Comparison of ENCODE assay signal across 17 cellular contexts in genomic region chr6:3628143-3628840, GRCh38.
DNase-seq lines count a peak whose midpoint lies in the region; ATAC-seq and TF ChIP-seq lines count a peak whose summit lies in the region.
"Had no signal": no experiment of that assay in that cellular context is flagged by ENCODE, and none has a peak within 500 bp of the region (broad histone marks: within the 10 kb centered on the region; RNA-seq: fewer than 3 reads in every experiment).

No MANE protein-coding gene starts in this region.

- H3K36me3 ChIP-seq in right atrium auricular region: no peaks in the 10 kb centered on the region
- no peaks in the 10 kb centered on the region for H3K36me3 ChIP-seq in vagina
- H3K36me3 ChIP-seq: upper lobe of left lung had no signal

- no peak overlapping the region for H3K27ac ChIP-seq in right atrium auricular region
- H3K27ac ChIP-seq in vagina: no peak overlapping the region
- H3K27ac ChIP-seq: upper lobe of left lung had no signal

- H3K36me3 Mint-ChIP-seq in endothelial cell (ENCODE audit: low read depth, unreplicated experiment) (no peaks in the 10 kb centered on the region), HFFc6 (ENCODE audit: low read depth) (no peaks in the 10 kb centered on the region), T-helper 17 cell (ENCODE audit: low read depth) (peaks cover 2% of the 10 kb centered on the region)

- TF ChIP-seq POLR2A in vagina (IDR thresholded peaks at IDR 0.05): no peak

- H3K4me3 ChIP-seq in right atrium auricular region: no peak overlapping the region
- H3K4me3 ChIP-seq in vagina: no peak overlapping the region
- H3K4me3 ChIP-seq: upper lobe of left lung had no signal

- peak overlapping the region; percentile 56 for H3K4me3 Mint-ChIP-seq in endothelial cell (ENCODE audit: unreplicated experiment)
- H3K4me3 Mint-ChIP-seq in HFFc6: no peak overlapping the region
- no peak overlapping the region for H3K4me3 Mint-ChIP-seq in T-helper 17 cell
- H3K4me3 Mint-ChIP-seq: activated T-helper 1 cell treated with anti-CD3 and anti-CD28 coated beads, Interleukin-12 subunit alpha, Interleukin-12 subunit beta, Interleukin-2, Interleukin-4 antibody, amounts not matched to agents 30 ng/mL and 10 ng/mL and 1 ng/mL, durations not matched to agents 14 hours and 24 hours and 36 hours had no signal

- H3K27me3 ChIP-seq in right atrium auricular region (no peaks in the 10 kb centered on the region), vagina (no peaks in the 10 kb centered on the region)
- H3K27me3 ChIP-seq: upper lobe of left lung had no signal

- no peak for ATAC-seq in T-helper 17 cell
- ATAC-seq: HCT116, SK-N-SH treated with all-trans-retinoic acid at 6 μM for 48 hours had no signal

- H3K4me1 Mint-ChIP-seq in endothelial cell (ENCODE audit: unreplicated experiment) (peaks cover 43% of the 10 kb centered on the region), HFFc6 (ENCODE audit: low read depth) (no peaks in the 10 kb centered on the region), T-helper 17 cell (peaks cover 12% of the 10 kb centered on the region)

- DNase-seq in cardiac septum (ENCODE audit: low spot score): peak; percentile 46
- no peak for DNase-seq in right atrium auricular region (ENCODE audit: low spot score)
- peak; percentile 8 for DNase-seq in NCI-H2227 treated with DMSO at 0.1 percent for 48 hours (lab: John Stamatoyannopoulos, UW)
- no peak for DNase-seq in endothelial cell (ENCODE audit: low spot score)
- peak; percentile 2 to 47 for DNase-seq in vagina (ENCODE audit: extremely low spot score in 2 of 2)
- no peak for DNase-seq in HFFc6
- no peak for DNase-seq in T-helper 17 cell
- no peak for DNase-seq in SW 1271 (lab: John Stamatoyannopoulos, UW)
- DNase-seq: activated CD4-positive, alpha-beta T cell treated with anti-CD3 and anti-CD28 coated beads for 48 hours; anterior cingulate cortex; DMS53; foreskin fibroblast; mesenchymal stem cell had no signal

- no peak for TF ChIP-seq CTCF in right atrium auricular region (IDR thresholded peaks at IDR 0.05)
- no peak for TF ChIP-seq CTCF in endothelial cell (IDR thresholded peaks at IDR 0.05; ENCODE audit: unreplicated experiment)
- TF ChIP-seq CTCF in vagina (IDR thresholded peaks at IDR 0.05): no peak
- TF ChIP-seq CTCF in HFFc6 (IDR thresholded peaks at IDR 0.05): no peak

- H3K9me3 ChIP-seq in right atrium auricular region: no peaks in the 10 kb centered on the region
- H3K9me3 ChIP-seq in vagina: no peaks in the 10 kb centered on the region
- no peaks in the 10 kb centered on the region for H3K9me3 ChIP-seq in T-helper 17 cell (ENCODE audit: control insufficient read depth, low read length, poor library complexity, severe bottlenecking)
- H3K9me3 ChIP-seq: upper lobe of left lung had no signal

- no peaks in the 10 kb centered on the region for H3K4me1 ChIP-seq in right atrium auricular region
- no peaks in the 10 kb centered on the region for H3K4me1 ChIP-seq in vagina

- no peaks in the 10 kb centered on the region for H3K9me3 Mint-ChIP-seq in endothelial cell (ENCODE audit: unreplicated experiment)
- H3K9me3 Mint-ChIP-seq in HFFc6: no peaks in the 10 kb centered on the region
- H3K9me3 Mint-ChIP-seq: activated T-helper 1 cell treated with anti-CD3 and anti-CD28 coated beads, Interleukin-12 subunit alpha, Interleukin-12 subunit beta, Interleukin-2, Interleukin-4 antibody, amounts not matched to agents 30 ng/mL and 10 ng/mL and 1 ng/mL, durations not matched to agents 14 hours and 24 hours and 36 hours had no signal

- no peaks in the 10 kb centered on the region for H3K27me3 Mint-ChIP-seq in endothelial cell (ENCODE audit: unreplicated experiment)
- H3K27me3 Mint-ChIP-seq in HFFc6 (ENCODE audit: insufficient read depth): peaks cover 59% of the 10 kb centered on the region
- peaks cover 77% of the 10 kb centered on the region for H3K27me3 Mint-ChIP-seq in T-helper 17 cell

- intact Hi-C loops in cardiac septum (cut with DNase I) (no loop called here), vagina (cut with DNase I) (no loop called here)

- peak overlapping the region; percentile 68 for H3K27ac Mint-ChIP-seq in endothelial cell (ENCODE audit: unreplicated experiment)
- H3K27ac Mint-ChIP-seq in HFFc6: no peak overlapping the region
- no peak overlapping the region for H3K27ac Mint-ChIP-seq in T-helper 17 cell
- H3K27ac Mint-ChIP-seq: activated T-helper 1 cell treated with anti-CD3 and anti-CD28 coated beads, Interleukin-12 subunit alpha, Interleukin-12 subunit beta, Interleukin-2, Interleukin-4 antibody, amounts not matched to agents 30 ng/mL and 10 ng/mL and 1 ng/mL, durations not matched to agents 14 hours and 24 hours and 36 hours had no signal

Comparison
In these comparisons a context has a peak if more than half of its experiments do, and no peak if none do; other contexts are left out.
1. DNase-seq: peak in cardiac septum (single experiment), NCI-H2227 treated with DMSO at 0.1 percent for 48 hours (single experiment) and vagina (2 of 2); none in right atrium auricular region (single experiment), endothelial cell (single experiment), HFFc6 (single experiment), T-helper 17 cell (0 of 3) and SW 1271 (0 of 2).